Comparison of ENCODE assay signal across 9 cellular contexts in genomic region chr10:88366772-88367171, GRCh38.
"Had no signal": no experiment of that assay in that cellular context is flagged by ENCODE, and none has a peak within 500 bp of the region (broad histone marks: within the 10 kb centered on the region; RNA-seq: fewer than 3 reads in every experiment).

No MANE protein-coding gene starts in this region.

- H3K36me3 ChIP-seq: WERI-Rb-1 had no signal

- H3K27ac ChIP-seq: VCaP, WERI-Rb-1 had no signal

- ATAC-seq: activated CD4-positive, alpha-beta T cell treated with anti-CD3 and anti-CD28 coated beads for 36 hours; activated CD4-positive, CD25-positive, alpha-beta regulatory T cell treated with anti-CD3 and anti-CD28 coated beads, Interleukin-2, amount 50 U/mL, for 24 hours; activated CD8-positive, alpha-beta memory T cell treated with anti-CD3 and anti-CD28 coated beads, Interleukin-2, amount 10 ng/mL, durations not matched to agents 7 days and 5 days; activated CD8-positive, alpha-beta T cell treated with anti-CD3 and anti-CD28 coated beads for 36 hours; activated CD8-positive, alpha-beta T cell treated with anti-CD3 and anti-CD28 coated beads, Interleukin-2, amount 10 ng/mL, durations not matched to agents 7 days and 5 days; T-helper 17 cell; WTC11 had no signal
